Comparison of ENCODE assay signal across 1 cellular context in the genomic region with DNA sequence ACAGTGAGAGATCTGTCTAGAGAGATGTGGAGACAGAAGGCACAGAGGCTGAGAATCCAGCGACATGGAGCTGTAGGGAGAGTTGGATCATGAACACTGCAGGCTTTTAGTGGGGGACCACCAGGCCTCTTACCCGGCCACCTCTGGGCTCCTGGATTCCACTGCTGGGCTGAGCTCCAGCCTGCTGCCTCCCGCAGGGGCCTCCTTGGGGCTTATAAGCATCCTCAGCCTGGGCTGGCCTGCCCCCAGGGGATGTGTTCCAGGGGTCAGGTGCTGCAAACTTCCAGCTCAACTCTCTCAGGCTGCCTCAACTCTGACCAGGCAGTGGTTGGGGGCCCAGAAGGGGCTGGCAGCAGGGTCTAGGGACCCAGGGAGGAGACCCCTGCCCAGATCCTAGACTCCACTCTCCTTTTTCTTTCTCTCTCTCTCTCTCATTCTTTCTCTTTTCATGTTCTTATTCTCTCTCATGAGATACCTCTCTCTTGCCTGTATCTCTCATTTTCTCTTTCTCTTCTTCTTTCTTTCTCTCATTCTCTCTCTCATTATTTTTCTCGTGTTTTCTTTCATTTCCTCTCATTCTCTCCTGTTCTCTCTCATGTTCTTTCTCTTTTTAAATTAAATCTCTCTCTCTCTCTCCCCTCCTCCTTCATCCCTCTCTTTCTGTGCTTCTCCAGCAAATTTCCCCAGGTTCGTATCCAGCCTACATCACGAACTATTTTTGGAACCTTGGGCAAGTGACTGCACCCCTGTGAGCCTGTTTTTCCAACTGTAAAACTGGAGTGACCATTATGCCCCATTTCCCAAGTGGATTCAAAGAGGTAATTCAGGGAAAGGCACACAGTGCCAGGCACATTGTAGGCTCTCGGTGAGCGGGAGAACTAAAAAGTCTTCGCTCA.
TF ChIP-seq lines count a peak whose summit lies in the region.

A gene with protein sequence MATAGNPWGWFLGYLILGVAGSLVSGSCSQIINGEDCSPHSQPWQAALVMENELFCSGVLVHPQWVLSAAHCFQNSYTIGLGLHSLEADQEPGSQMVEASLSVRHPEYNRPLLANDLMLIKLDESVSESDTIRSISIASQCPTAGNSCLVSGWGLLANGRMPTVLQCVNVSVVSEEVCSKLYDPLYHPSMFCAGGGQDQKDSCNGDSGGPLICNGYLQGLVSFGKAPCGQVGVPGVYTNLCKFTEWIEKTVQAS (minus strand): TSS at position 190 of the 896 bp plus-strand sequence. CDS start 657 bp downstream, outside the sequence.

TF ChIP-seq in HEK293, 187 proteins besides CTCF, POLR2A, EP300 and RAD21 (continued from another document and continues in another):
- TF ChIP-seq REST (tag by site-specific recombination; IDR thresholded peaks at IDR 0.05): no peak
- TF ChIP-seq ZNF423 (tag by site-specific recombination; IDR thresholded peaks at IDR 0.05): no peak
- TF ChIP-seq, protein P1, sequence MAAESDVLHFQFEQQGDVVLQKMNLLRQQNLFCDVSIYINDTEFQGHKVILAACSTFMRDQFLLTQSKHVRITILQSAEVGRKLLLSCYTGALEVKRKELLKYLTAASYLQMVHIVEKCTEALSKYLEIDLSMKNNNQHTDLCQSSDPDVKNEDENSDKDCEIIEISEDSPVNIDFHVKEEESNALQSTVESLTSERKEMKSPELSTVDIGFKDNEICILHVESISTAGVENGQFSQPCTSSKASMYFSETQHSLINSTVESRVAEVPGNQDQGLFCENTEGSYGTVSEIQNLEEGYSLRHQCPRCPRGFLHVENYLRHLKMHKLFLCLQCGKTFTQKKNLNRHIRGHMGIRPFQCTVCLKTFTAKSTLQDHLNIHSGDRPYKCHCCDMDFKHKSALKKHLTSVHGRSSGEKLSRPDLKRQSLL (tag by site-specific recombination; IDR thresholded peaks at IDR 0.05): no peak
- TF ChIP-seq MYNN (tag by site-specific recombination; IDR thresholded peaks at IDR 0.05; ENCODE audit: borderline replicate concordance): no peak
- TF ChIP-seq HOXA7 (CRISPR knock-in tag; IDR thresholded peaks at IDR 0.05; ENCODE audit: borderline replicate concordance): no peak
- TF ChIP-seq ZNF398 (tag by site-specific recombination; IDR thresholded peaks at IDR 0.05): no peak
- TF ChIP-seq ZNF366 (tag by site-specific recombination; conservative IDR thresholded peaks at IDR 0.05): peak; percentile 96
- TF ChIP-seq MEIS1 (CRISPR knock-in tag; IDR thresholded peaks at IDR 0.05; ENCODE audit: borderline replicate concordance): no peak
- peak; percentile 63 for TF ChIP-seq ZNF596 (tag by site-specific recombination; IDR thresholded peaks at IDR 0.05)
- TF ChIP-seq ZBTB1 (tag by site-specific recombination; IDR thresholded peaks at IDR 0.05): no peak
- peak; percentile 49; the same call in 1 of the 2 replicates for TF ChIP-seq GLIS2 (tag by site-specific recombination; IDR thresholded peaks at IDR 0.05)
- TF ChIP-seq, protein P2, sequence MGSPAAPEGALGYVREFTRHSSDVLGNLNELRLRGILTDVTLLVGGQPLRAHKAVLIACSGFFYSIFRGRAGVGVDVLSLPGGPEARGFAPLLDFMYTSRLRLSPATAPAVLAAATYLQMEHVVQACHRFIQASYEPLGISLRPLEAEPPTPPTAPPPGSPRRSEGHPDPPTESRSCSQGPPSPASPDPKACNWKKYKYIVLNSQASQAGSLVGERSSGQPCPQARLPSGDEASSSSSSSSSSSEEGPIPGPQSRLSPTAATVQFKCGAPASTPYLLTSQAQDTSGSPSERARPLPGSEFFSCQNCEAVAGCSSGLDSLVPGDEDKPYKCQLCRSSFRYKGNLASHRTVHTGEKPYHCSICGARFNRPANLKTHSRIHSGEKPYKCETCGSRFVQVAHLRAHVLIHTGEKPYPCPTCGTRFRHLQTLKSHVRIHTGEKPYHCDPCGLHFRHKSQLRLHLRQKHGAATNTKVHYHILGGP (tag by site-specific recombination; IDR thresholded peaks at IDR 0.05): no peak
- no peak for TF ChIP-seq ZNF473 (tag by site-specific recombination; IDR thresholded peaks at IDR 0.05)
- no peak for TF ChIP-seq ZNF664 (tag by site-specific recombination; IDR thresholded peaks at IDR 0.05)
- TF ChIP-seq ZNF24 (tag by site-specific recombination; IDR thresholded peaks at IDR 0.05): no peak
- no peak for TF ChIP-seq ZFP3 (tag by site-specific recombination; IDR thresholded peaks at IDR 0.05; ENCODE audit: low read depth)
- TF ChIP-seq YY2 (tag by site-specific recombination; IDR thresholded peaks at IDR 0.05): no peak
- TF ChIP-seq ZBTB20 (tag by site-specific recombination; IDR thresholded peaks at IDR 0.05): no peak
- TF ChIP-seq ZBTB48 (tag by site-specific recombination; IDR thresholded peaks at IDR 0.05): 0 out of 2 replicates have a peak, but pooled peaks have one; percentile 36
- TF ChIP-seq KLF7 (tag by site-specific recombination; IDR thresholded peaks at IDR 0.05; ENCODE audit: borderline replicate concordance): no peak
- no peak for TF ChIP-seq ZNF600 (tag by site-specific recombination; IDR thresholded peaks at IDR 0.05)
- no peak for TF ChIP-seq ZNF518A (tag by site-specific recombination; conservative IDR thresholded peaks at IDR 0.05; ENCODE audit: low read depth)
- 0 out of 2 replicates have a peak, but pooled peaks have one; percentile 51 for TF ChIP-seq GLI4 (tag by site-specific recombination; IDR thresholded peaks at IDR 0.05)
- TF ChIP-seq ZNF548 (tag by site-specific recombination; IDR thresholded peaks at IDR 0.05): no peak
- TF ChIP-seq GLIS1 (tag by site-specific recombination; IDR thresholded peaks at IDR 0.05): peak; percentile 95
- no peak for TF ChIP-seq ZNF26 (tag by site-specific recombination; IDR thresholded peaks at IDR 0.05)
- TF ChIP-seq OSR2 (tag by site-specific recombination; IDR thresholded peaks at IDR 0.05): no peak
- TF ChIP-seq, protein P3, sequence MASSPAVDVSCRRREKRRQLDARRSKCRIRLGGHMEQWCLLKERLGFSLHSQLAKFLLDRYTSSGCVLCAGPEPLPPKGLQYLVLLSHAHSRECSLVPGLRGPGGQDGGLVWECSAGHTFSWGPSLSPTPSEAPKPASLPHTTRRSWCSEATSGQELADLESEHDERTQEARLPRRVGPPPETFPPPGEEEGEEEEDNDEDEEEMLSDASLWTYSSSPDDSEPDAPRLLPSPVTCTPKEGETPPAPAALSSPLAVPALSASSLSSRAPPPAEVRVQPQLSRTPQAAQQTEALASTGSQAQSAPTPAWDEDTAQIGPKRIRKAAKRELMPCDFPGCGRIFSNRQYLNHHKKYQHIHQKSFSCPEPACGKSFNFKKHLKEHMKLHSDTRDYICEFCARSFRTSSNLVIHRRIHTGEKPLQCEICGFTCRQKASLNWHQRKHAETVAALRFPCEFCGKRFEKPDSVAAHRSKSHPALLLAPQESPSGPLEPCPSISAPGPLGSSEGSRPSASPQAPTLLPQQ (tag by site-specific recombination; IDR thresholded peaks at IDR 0.05): no peak
- no peak for TF ChIP-seq ZNF302 (tag by site-specific recombination; IDR thresholded peaks at IDR 0.05; ENCODE audit: low read depth)
- no peak for TF ChIP-seq ZNF394 (tag by site-specific recombination; IDR thresholded peaks at IDR 0.05; ENCODE audit: borderline replicate concordance)
- TF ChIP-seq ZNF585B (tag by site-specific recombination; IDR thresholded peaks at IDR 0.05): no peak
- TF ChIP-seq SP3 (tag by site-specific recombination; IDR thresholded peaks at IDR 0.05): no peak
- TF ChIP-seq ZNF791 (tag by site-specific recombination; IDR thresholded peaks at IDR 0.05): no peak
- TF ChIP-seq, protein P4, sequence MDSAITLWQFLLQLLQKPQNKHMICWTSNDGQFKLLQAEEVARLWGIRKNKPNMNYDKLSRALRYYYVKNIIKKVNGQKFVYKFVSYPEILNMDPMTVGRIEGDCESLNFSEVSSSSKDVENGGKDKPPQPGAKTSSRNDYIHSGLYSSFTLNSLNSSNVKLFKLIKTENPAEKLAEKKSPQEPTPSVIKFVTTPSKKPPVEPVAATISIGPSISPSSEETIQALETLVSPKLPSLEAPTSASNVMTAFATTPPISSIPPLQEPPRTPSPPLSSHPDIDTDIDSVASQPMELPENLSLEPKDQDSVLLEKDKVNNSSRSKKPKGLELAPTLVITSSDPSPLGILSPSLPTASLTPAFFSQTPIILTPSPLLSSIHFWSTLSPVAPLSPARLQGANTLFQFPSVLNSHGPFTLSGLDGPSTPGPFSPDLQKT (IDR thresholded peaks at IDR 0.05; ENCODE audit: borderline replicate concordance, low read depth, low read length): no peak
- TF ChIP-seq ZNF433 (tag by site-specific recombination; IDR thresholded peaks at IDR 0.05; ENCODE audit: low read depth): no peak
- no peak for TF ChIP-seq ZNF549 (tag by site-specific recombination; IDR thresholded peaks at IDR 0.05)
